ENCODE assay signal across 8 cellular contexts in the genomic region with DNA sequence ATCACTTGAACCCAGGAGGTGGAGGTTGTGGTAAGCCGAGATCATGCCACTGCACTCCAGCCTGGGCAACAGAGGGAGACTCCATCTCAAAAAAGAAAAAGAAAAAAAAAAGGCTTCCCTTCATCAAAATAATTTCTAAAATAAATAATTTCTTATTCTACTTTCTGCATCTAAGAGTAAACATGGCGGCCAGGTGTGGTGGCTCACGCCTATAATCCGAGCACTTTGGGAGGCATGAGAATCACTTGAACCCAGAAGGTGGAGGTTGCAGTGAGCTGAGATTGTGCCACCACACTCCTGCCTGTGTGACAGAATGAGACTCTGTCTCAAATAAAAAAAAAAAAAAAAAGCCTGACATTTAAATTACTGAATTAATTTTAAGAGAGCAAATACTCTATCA. TPM values are rescaled to one million over a fixed set of nuclear protein-coding genes. Genes with fewer than 3 reads are reported as not detected.
DNase-seq lines count a peak whose midpoint lies in the region; ATAC-seq, FAIRE-seq and TF ChIP-seq lines count a peak whose summit lies in the region.
"Not testable (repeated sequence)": the region's sequence is repeated elsewhere in the genome, so short reads cannot be mapped to it uniquely, and the experiment has no call there.

No MANE protein-coding gene starts in this region.

- peak overlapping the region; percentile 97 for H3K4me3 Mint-ChIP-seq in activated T-cell treated with anti-CD3 and anti-CD28 coated beads, Interleukin-2, amount 50 U/mL, for 24 hours
- H3K4me3 Mint-ChIP-seq in naive thymus-derived CD8-positive, alpha-beta T cell, result peak overlapping the region; percentile 38 to 99 (median 98)
- H3K4me3 Mint-ChIP-seq in stimulated activated memory B cell treated with anti-CD40 and anti-IgM and Interleukin-4, amounts not matched to agents 10 μg/mL and 1 μg/mL and 100 μg/mL, for 72 hours, result peak overlapping the region; percentile 91

- H3K4me1 ChIP-seq in BLaER1 (peaks cover 68% of the 10 kb centered on the region), esophagus muscularis mucosa (peaks cover 31 to 78% (median 64%) of the 10 kb centered on the region in 4 donors)
- H3K4me1 ChIP-seq in K562 (replicated peaks in 1 of 2; ENCODE audit: control insufficient read depth in 2 of 2, insufficient read depth in 2 of 2, low read length in 2 of 2), result not testable (repeated sequence)

- H3K27ac Mint-ChIP-seq in activated T-cell treated with anti-CD3 and anti-CD28 coated beads, Interleukin-2, amount 50 U/mL, for 24 hours, result peak overlapping the region; percentile 61
- H3K27ac Mint-ChIP-seq in naive thymus-derived CD8-positive, alpha-beta T cell, result peak overlapping the region in 6 of 10 donors; percentile 12 to 98 (median 42)
- peak overlapping the region; percentile 99 for H3K27ac Mint-ChIP-seq in stimulated activated memory B cell treated with anti-CD40 and anti-IgM and Interleukin-4, amounts not matched to agents 10 μg/mL and 1 μg/mL and 100 μg/mL, for 72 hours

- POLR2A ChIA-PET in RWPE1 (lab: Yijun Ruan, JAX; ENCODE audit: low non-redundant PET) (interaction anchor here (0.5 to 0.7 kb wide), 2 partner anchors 9 to 309 kb away, joined by 3 to 4 read pairs; no protein-coding TSS in a partner anchor), K562 (lab: Yijun Ruan, JAX) (interaction anchor here (0.6 to 1.7 kb wide), 5 partner anchors 10 to 151 kb away, joined by 3 to 9 read pairs (median 3); no protein-coding TSS in a partner anchor)
- POLR2A ChIA-PET in naive thymus-derived CD8-positive, alpha-beta T cell (lab: Charles Lee), result interaction anchor here (1.0 to 1.9 kb wide), 2 partner anchors 38 to 40 kb away, joined by 5 read pairs; no protein-coding TSS in a partner anchor

- BruUV-seq in K562 (replicated peaks; lab: Mats Ljungman, UMichigan), result not testable (repeated sequence)

- not testable (repeated sequence) for H3K9me1 ChIP-seq in K562 (ENCODE audit: control insufficient read depth, insufficient read depth, low read length)

- not testable (repeated sequence) for H3K9me3 ChIP-seq in BLaER1; K562 (replicated peaks; ENCODE audit: control insufficient read depth, insufficient read depth, low read depth, low read length); esophagus muscularis mucosa

- not testable (repeated sequence) for ATAC-seq in K562; naive thymus-derived CD8-positive, alpha-beta T cell; stimulated activated memory B cell treated with anti-CD40 and anti-IgM and Interleukin-4, amounts not matched to agents 10 μg/mL and 1 μg/mL and 100 μg/mL, for 72 hours

- not testable (repeated sequence) for H2AFZ ChIP-seq in K562 (ENCODE audit: low read depth, low read length)

- not testable (repeated sequence) for TF ChIP-seq CTCF in GM12875 (IDR thresholded peaks at IDR 0.05; ENCODE audit: borderline replicate concordance, insufficient read depth, low read depth, low read length); RWPE1 (conservative IDR thresholded peaks at IDR 0.05; ENCODE audit: low read depth); K562 (IDR thresholded peaks at IDR 0.05 in 2 of 3, conservative IDR thresholded peaks at IDR 0.05 in 1 of 3; ENCODE audit: insufficient read depth in 2 of 3, low read depth in 1 of 3, low read length in 3 of 3); esophagus muscularis mucosa (IDR thresholded peaks at IDR 0.05)

- peaks cover 68% of the 10 kb centered on the region for H3K4me1 Mint-ChIP-seq in activated T-cell treated with anti-CD3 and anti-CD28 coated beads, Interleukin-2, amount 50 U/mL, for 24 hours (ENCODE audit: low read depth)
- peaks cover 33 to 72% (median 66%) of the 10 kb centered on the region in 4 donors for H3K4me1 Mint-ChIP-seq in naive thymus-derived CD8-positive, alpha-beta T cell
- H3K4me1 Mint-ChIP-seq in stimulated activated memory B cell treated with anti-CD40 and anti-IgM and Interleukin-4, amounts not matched to agents 10 μg/mL and 1 μg/mL and 100 μg/mL, for 72 hours, result peaks cover 61% of the 10 kb centered on the region

- H4K20me1 ChIP-seq in BLaER1, result peaks cover 70% of the 10 kb centered on the region
- not testable (repeated sequence) for H4K20me1 ChIP-seq in K562 (replicated peaks; ENCODE audit: control insufficient read depth, insufficient read depth, low read length)

- CTCF ChIA-PET in RWPE1 (lab: Yijun Ruan, JAX), result interaction anchor here (0.6 to 0.7 kb wide), 2 partner anchors 359 to 486 kb away, joined by 3 read pairs; no protein-coding TSS in a partner anchor
- CTCF ChIA-PET in K562 (lab: Yijun Ruan, JAX; ENCODE audit: low intra/inter-chr PET ratio), result not testable (repeated sequence)

- TF ChIP-seq EP300 in K562 (IDR thresholded peaks at IDR 0.05; ENCODE audit: low read length); esophagus muscularis mucosa (IDR thresholded peaks at IDR 0.05): not testable (repeated sequence)

- H3K36me3 Mint-ChIP-seq in activated T-cell treated with anti-CD3 and anti-CD28 coated beads, Interleukin-2, amount 50 U/mL, for 24 hours (ENCODE audit: low read depth), result peaks cover 68% of the 10 kb centered on the region
- peaks cover 5 to 36% (median 6%) of the 10 kb centered on the region in 3 donors for H3K36me3 Mint-ChIP-seq in naive thymus-derived CD8-positive, alpha-beta T cell
- H3K36me3 Mint-ChIP-seq in stimulated activated memory B cell treated with anti-CD40 and anti-IgM and Interleukin-4, amounts not matched to agents 10 μg/mL and 1 μg/mL and 100 μg/mL, for 72 hours, result peaks cover 32% of the 10 kb centered on the region

- intact Hi-C loops in K562 (cut with micrococcal nuclease) (loop anchor here (5.0 kb wide), 1 partner anchor 180 kb away; no protein-coding TSS in a partner anchor), esophagus muscularis mucosa (cut with DNase I) (loop anchor here (10.0 kb wide), 1 partner anchor 177 kb away; no protein-coding TSS in a partner anchor)

- TF ChIP-seq RAD21 in K562 (CRISPR knock-in tag; conservative IDR thresholded peaks at IDR 0.05 in 1 of 2, IDR thresholded peaks at IDR 0.05 in 1 of 2), result not testable (repeated sequence)

- H3K27ac ChIP-seq in BLaER1; K562 (ENCODE audit: extremely low read depth, low read depth, low read length): not testable (repeated sequence)
- H3K27ac ChIP-seq in RWPE1, result peak overlapping the region; percentile 25
- peak overlapping the region; percentile 95 to 99 (median 96) for H3K27ac ChIP-seq in esophagus muscularis mucosa (replicated peaks in 1 of 4)

- H3K9me3 Mint-ChIP-seq in activated T-cell treated with anti-CD3 and anti-CD28 coated beads, Interleukin-2, amount 50 U/mL, for 24 hours; naive thymus-derived CD8-positive, alpha-beta T cell; stimulated activated memory B cell treated with anti-CD40 and anti-IgM and Interleukin-4, amounts not matched to agents 10 μg/mL and 1 μg/mL and 100 μg/mL, for 72 hours: not testable (repeated sequence)

- H3K9ac ChIP-seq in BLaER1; K562 (ENCODE audit: insufficient read depth in 1 of 2, low read depth in 2 of 2, low read length in 2 of 2): not testable (repeated sequence)

- not testable (repeated sequence) for TF ChIP-seq POLR2A in K562 (conservative IDR thresholded peaks at IDR 0.05); esophagus muscularis mucosa (IDR thresholded peaks at IDR 0.05; ENCODE audit: low read depth)

- not testable (repeated sequence) for H3K4me3 ChIP-seq in BLaER1
- H3K4me3 ChIP-seq in GM12875 (ENCODE audit: low read depth, low read length) (peak overlapping the region; percentile 69), K562 (peak overlapping the region; percentile 55; the same call in 1 of the 2 replicates), esophagus muscularis mucosa (peak overlapping the region in 2 of 4 donors; percentile 85 to 96)

- in situ Hi-C loops in K562 (cut with MboI), result not testable (repeated sequence)

- not testable (repeated sequence) for H3K27me3 Mint-ChIP-seq in activated T-cell treated with anti-CD3 and anti-CD28 coated beads, Interleukin-2, amount 50 U/mL, for 24 hours; naive thymus-derived CD8-positive, alpha-beta T cell; stimulated activated memory B cell treated with anti-CD40 and anti-IgM and Interleukin-4, amounts not matched to agents 10 μg/mL and 1 μg/mL and 100 μg/mL, for 72 hours

- not testable (repeated sequence) for FAIRE-seq in K562 (lab: Jason Lieb, UNC)

- WGBS in K562 (ENCODE audit: insufficient coverage, low coverage, missing lambda C conversion rate), result 53% methylated on average over 4 of the region's 4 CpGs
- 94% methylated on average over 4 of the region's 4 CpGs for WGBS in esophagus muscularis mucosa

- H3K36me3 ChIP-seq in BLaER1 (peaks cover 13% of the 10 kb centered on the region), K562 (ENCODE audit: control insufficient read depth, insufficient read depth, low read length) (peaks cover 24% of the 10 kb centered on the region; the same call in 2 of the 3 replicates)
- not testable (repeated sequence) for H3K36me3 ChIP-seq in esophagus muscularis mucosa

- H3K79me2 ChIP-seq in K562 (ENCODE audit: control insufficient read depth, insufficient read depth, low read length), result peaks cover 78% of the 10 kb centered on the region

- H3K27me3 ChIP-seq in BLaER1; K562 (ENCODE audit: control insufficient read depth in 2 of 2, insufficient read depth in 2 of 2, low read length in 2 of 2); esophagus muscularis mucosa: not testable (repeated sequence)

- H3K4me2 ChIP-seq in BLaER1 (peak overlapping the region; percentile 85), K562 (ENCODE audit: insufficient read depth, low read length) (peak overlapping the region; percentile 21)

- not testable (repeated sequence) for DNase-seq in RWPE1 (ENCODE audit: low spot score); activated T-cell treated with anti-CD3 and anti-CD28 coated beads, Interleukin-2, amount 50 U/mL, for 24 hours; K562 (ENCODE audit: extremely low read depth in 1 of 4, low spot score in 3 of 4); naive thymus-derived CD8-positive, alpha-beta T cell
- DNase-seq in esophagus muscularis mucosa (ENCODE audit: extremely low spot score), result peak; percentile 31

RNA-seq across cellular contexts. Expression of gene GPCPD1, which starts 3.3 kb away (rescaled TPM):
- 34.0 and 115 TPM in 2 replicates for total RNA-seq in K562 (2011; cell fraction: chromatin; rRNA removed; ENCODE audit: low replicate concordance)
- total RNA-seq in K562 (2011; cell fraction: nucleolus; rRNA removed), result 12.7 and 17.1 TPM in 2 replicates
- total RNA-seq in K562 (2011; cell fraction: nucleoplasm; rRNA removed), result 35.8 and 53.4 TPM in 2 replicates
- total RNA-seq in K562 (2014; rRNA removed) (5.8 and 8.5 TPM in 2 replicates), K562 (2014; rRNA removed; fragmentation: Illumina TruSeq; extraction: Trizol) (14.7 and 16.0 TPM in 2 replicates), K562 (2015; rRNA removed; fragmentation: Illumina TruSeq; extraction: Trizol) (7.4 and 8.6 TPM in 2 replicates), K562 (2021) (12.4 and 14.9 TPM in 2 replicates), esophagus muscularis mucosa (10 to 100 TPM; 14.5 to 38.3 (median 20.6) TPM)
- polyA plus RNA-seq in K562 (2011; rRNA removed) (19.2 and 23.0 TPM in 2 replicates), K562 (2014; fragmentation: Illumina TruSeq; extraction: Trizol) (7.4 and 8.6 TPM in 2 replicates), K562 (2014; fragmentation: Nextera tagmentation; extraction: Ambion mirVana) (1 to 10 TPM; 3.3 to 4.2 TPM), K562 (2014; rRNA removed) (8.6 and 12.5 TPM in 2 replicates)
- polyA plus RNA-seq in K562 (2011; cell fraction: cytosol; rRNA removed), result 3.2 and 10.2 TPM in 2 replicates
- 32.5 and 69.6 TPM in 2 replicates for polyA plus RNA-seq in K562 (2011; cell fraction: nucleus; rRNA removed)
- 6.4 and 11.6 TPM in 2 replicates for polyA plus RNA-seq in K562 (2012)
- 25.3 and 39.7 TPM in 2 replicates for polyA minus RNA-seq in K562 (2011; rRNA and poly(A)+ RNA removed)
- 5.0 and 8.5 TPM in 2 replicates for polyA minus RNA-seq in K562 (2011; cell fraction: cytosol; rRNA and poly(A)+ RNA removed)
- polyA minus RNA-seq in K562 (2011; cell fraction: nucleus; rRNA and poly(A)+ RNA removed), result 15.9 and 42.7 TPM in 2 replicates
- 10 to 100 TPM; 70.9 to 72.5 TPM for total RNA-seq in naive thymus-derived CD8-positive, alpha-beta T cell
- 10 to 100 TPM; 19.1 to 26.5 (median 25.9) TPM for polyA plus RNA-seq in naive thymus-derived CD8-positive, alpha-beta T cell

Comparison
In these comparisons a context has a peak if more than half of its experiments do, and no peak if none do; other contexts are left out.
1. H3K27ac Mint-ChIP-seq: peak in every context shown above with its lines; median percentile 99 in stimulated activated memory B cell treated with anti-CD40 and anti-IgM and Interleukin-4, amounts not matched to agents 10 μg/mL and 1 μg/mL and 100 μg/mL, for 72 hours; 61 in activated T-cell treated with anti-CD3 and anti-CD28 coated beads, Interleukin-2, amount 50 U/mL, for 24 hours; 42 in naive thymus-derived CD8-positive, alpha-beta T cell.